27 cellular contexts compared by ENCODE assay signal in the genomic region with DNA sequence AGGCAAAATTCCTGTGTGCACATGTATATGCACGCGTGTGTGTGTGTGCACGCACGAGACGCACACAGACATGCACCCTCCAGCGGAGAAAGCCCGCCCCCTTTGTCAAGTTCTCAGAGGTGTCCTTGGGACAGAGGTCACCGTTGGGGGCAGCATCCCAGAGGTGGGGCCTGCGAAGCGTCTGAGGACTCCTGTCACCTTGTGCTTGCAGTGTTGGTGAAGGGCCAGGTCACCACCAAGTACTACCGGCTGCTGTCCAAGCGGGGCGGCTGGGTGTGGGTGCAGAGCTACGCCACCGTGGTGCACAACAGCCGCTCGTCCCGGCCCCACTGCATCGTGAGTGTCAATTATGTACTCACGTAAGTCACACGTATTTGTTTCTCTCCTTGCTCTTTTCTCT. TPM values are rescaled to one million over a fixed set of nuclear protein-coding genes. Genes with fewer than 3 reads are reported as not detected.
"Had no signal": no experiment of that assay in that cellular context is flagged by ENCODE, and none has a peak within 500 bp of the region (broad histone marks: within the 10 kb centered on the region; RNA-seq: fewer than 3 reads in every experiment).

No MANE protein-coding gene starts in this region.

- H2AFZ ChIP-seq: parathyroid adenoma had no signal

- FAIRE-seq: islet of Langerhans, urothelium cell line had no signal

- DNase-seq: colonic mucosa; effector CD8-positive, alpha-beta T cell; endodermal cell; foreskin fibroblast; gastrocnemius medialis; hippocampal formation; left colon; mucosa of descending colon; naive B cell; stimulated activated CD4-positive, alpha-beta T cell treated with anti-CD3 and anti-CD28 coated beads, Interleukin-2, amount 100 ng/mL, for 24 hours; stimulated activated CD4-positive, alpha-beta T cell treated with anti-CD3 and anti-CD28 coated beads, Interleukin-4, amount 100 ng/mL, for 24 hours; stimulated activated naive CD8-positive, alpha-beta T cell treated with anti-CD3 and anti-CD28 coated beads, Interleukin-15, Interleukin-2, amounts not matched to agents 100 U/mL and 50 U/mL, for 24 hours; substantia nigra; testis; tibial artery had no signal

- H3K79me2 ChIP-seq: parathyroid adenoma had no signal

- H3K9ac ChIP-seq: parathyroid adenoma had no signal

- H3K4me1 ChIP-seq: colonic mucosa, parathyroid adenoma, testis had no signal

- H3K36me3 ChIP-seq: colonic mucosa, gastrocnemius medialis, tibial artery had no signal

- H3K27ac ChIP-seq: colonic mucosa, epithelial cell of prostate, gastrocnemius medialis, parathyroid adenoma, testis, tibial artery had no signal

- H3K4me3 ChIP-seq: colonic mucosa, gastrocnemius medialis, lung, mucosa of descending colon, smooth muscle cell, testis, tibial artery had no signal

- ATAC-seq: esophagus mucosa; gastrocnemius medialis; left colon; mucosa of descending colon; natural killer cell treated with Interleukin-12 subunit alpha and Interleukin-12 subunit beta and Interleukin-15 and Interleukin-18, amount 100 ng/mL, for 72 hours; sciatic nerve; stimulated activated memory B cell treated with anti-CD40 and anti-IgM and Interleukin-4, amounts not matched to agents 10 μg/mL and 1 μg/mL and 100 μg/mL, for 72 hours; stimulated activated naive CD8-positive, alpha-beta T cell treated with anti-CD3 and anti-CD28 coated beads, Interleukin-15, Interleukin-2, amounts not matched to agents 100 U/mL and 50 U/mL, for 24 hours had no signal

- H3K9me3 ChIP-seq: colonic mucosa, gastrocnemius medialis, mucosa of descending colon, testis, tibial artery had no signal

- H3K4me2 ChIP-seq: smooth muscle cell had no signal

- H3K27me3 ChIP-seq: colonic mucosa, gastrocnemius medialis, testis had no signal

RNA-seq across cellular contexts. Expression of gene SIM2, which starts 42.6 kb away (rescaled TPM):
- total RNA-seq: endodermal cell, liver, lung, mucosa of descending colon, neural crest cell, sciatic nerve, smooth muscle cell had no signal
- polyA plus RNA-seq: lung had no signal
